31 cellular contexts compared by ENCODE assay signal in the genomic region with DNA sequence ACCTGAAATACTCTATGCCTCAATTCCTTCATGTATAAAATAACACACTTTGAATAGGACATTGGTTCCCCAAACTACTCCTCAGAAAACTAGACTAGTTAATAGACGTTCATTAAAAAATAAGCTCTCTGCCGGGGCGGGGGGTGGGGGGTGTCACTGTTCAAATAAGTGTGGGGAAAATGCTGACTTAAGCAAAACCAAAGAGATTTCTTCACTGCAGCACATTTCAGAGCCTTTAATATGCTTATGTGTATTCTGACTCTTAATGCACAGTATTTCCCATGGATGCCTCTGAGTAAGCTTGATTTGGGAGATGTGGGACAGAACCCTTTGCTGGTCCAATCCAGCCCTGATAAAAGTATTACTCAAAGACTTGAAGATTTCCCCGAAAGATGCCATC.
"Had no signal": no experiment of that assay in that cellular context is flagged by ENCODE, and none has a peak within 500 bp of the region (broad histone marks: within the 10 kb centered on the region; RNA-seq: fewer than 3 reads in every experiment).

No MANE protein-coding gene starts in this region.

- DNase-seq: activated CD4-positive, alpha-beta memory T cell treated with anti-CD3 and anti-CD28 coated beads for 36 hours; activated CD4-positive, alpha-beta T cell treated with anti-CD3 and anti-CD28 coated beads for 36 hours; activated CD4-positive, CD25-positive, alpha-beta regulatory T cell; activated CD4-positive, CD25-positive, alpha-beta regulatory T cell treated with anti-CD3 and anti-CD28 coated beads, Interleukin-2, amount 50 U/mL, for 72 hours; activated CD8-positive, alpha-beta memory T cell treated with anti-CD3 and anti-CD28 coated beads, Interleukin-2, amount 10 ng/mL, durations not matched to agents 7 days and 5 days; activated CD8-positive, alpha-beta memory T cell treated with anti-CD3 and anti-CD28 coated beads, Interleukin-2, amount 50 U/mL, for 4 hours; activated CD8-positive, alpha-beta T cell treated with anti-CD3 and anti-CD28 coated beads, Interleukin-2, amount 10 ng/mL, durations not matched to agents 7 days and 5 days; activated effector memory CD4-positive, alpha-beta T cell treated with anti-CD3 and anti-CD28 coated beads, Interleukin-2, amount 50 U/mL, for 16 hours; activated naive CD4-positive, alpha-beta T cell treated with anti-CD3 and anti-CD28 coated beads for 36 hours; activated naive CD8-positive, alpha-beta T cell treated with anti-CD3 and anti-CD28 coated beads for 36 hours; activated T-cell treated with anti-CD3 and anti-CD28 coated beads, Interleukin-2, amount 50 U/mL, for 1 hour; activated T-cell treated with anti-CD3 and anti-CD28 coated beads, Interleukin-2, amount 50 U/mL, for 48 hours; dorsolateral prefrontal cortex; effector memory CD4-positive, alpha-beta T cell; endodermal cell; foreskin fibroblast; head of caudate nucleus; T-helper 2 cell had no signal

- H3K4me1 ChIP-seq: ascending aorta had no signal

- H3K4me3 ChIP-seq: ascending aorta, breast epithelium, cardiac muscle cell, coronary artery, dorsolateral prefrontal cortex had no signal

- H3K27ac ChIP-seq: ascending aorta, breast epithelium, cardiac muscle cell, coronary artery, dorsolateral prefrontal cortex had no signal

- FAIRE-seq: frontal cortex had no signal

- H3K27ac Mint-ChIP-seq: activated CD4-positive, alpha-beta memory T cell treated with anti-CD3 and anti-CD28 coated beads for 36 hours; activated CD4-positive, alpha-beta T cell treated with anti-CD3 and anti-CD28 coated beads for 36 hours; activated CD4-positive, alpha-beta T cell treated with anti-CD3 and anti-CD28 coated beads, Interleukin-2, amount 10 ng/mL, durations not matched to agents 24 days and 14 days; activated CD8-positive, alpha-beta memory T cell treated with anti-CD3 and anti-CD28 coated beads, Interleukin-2, amount 10 ng/mL, durations not matched to agents 7 days and 5 days; activated CD8-positive, alpha-beta T cell treated with anti-CD3 and anti-CD28 coated beads, Interleukin-2, amount 10 ng/mL, durations not matched to agents 7 days and 5 days; activated naive CD4-positive, alpha-beta T cell treated with anti-CD3 and anti-CD28 coated beads for 36 hours; activated naive CD4-positive, alpha-beta T cell treated with anti-CD3 and anti-CD28 coated beads, Interleukin-2, amount 50 U/mL, for 24 hours; activated naive CD8-positive, alpha-beta T cell treated with anti-CD3 and anti-CD28 coated beads for 36 hours; activated T-helper 1 cell treated with anti-CD3 and anti-CD28 coated beads, Interleukin-12 subunit alpha, Interleukin-12 subunit beta, Interleukin-2, Interleukin-4 antibody, amounts not matched to agents 30 ng/mL and 10 ng/mL and 1 ng/mL, durations not matched to agents 14 hours and 24 hours and 36 hours; activated T-helper 2 cell treated with anti-CD3 and anti-CD28 coated beads, Interferon-gamma antibody, Interleukin-2, Interleukin-4, amounts not matched to agents 10 μg/mL and 5 μg/mL and 100 μg/mL, durations not matched to agents 14 hours and 24 hours and 36 hours; brain; dendritic cell treated with granulocyte-macrophage colony-stimulating factor and Interleukin-4, amounts not matched to agents 40 ng/mL and 50 ng/mL, for 4 days; endodermal cell had no signal

- H3K4me3 Mint-ChIP-seq: activated CD4-positive, alpha-beta memory T cell treated with anti-CD3 and anti-CD28 coated beads for 36 hours; activated CD4-positive, alpha-beta T cell treated with anti-CD3 and anti-CD28 coated beads for 36 hours; activated CD4-positive, alpha-beta T cell treated with anti-CD3 and anti-CD28 coated beads, Interleukin-2, amount 10 ng/mL, durations not matched to agents 24 days and 14 days; activated CD8-positive, alpha-beta memory T cell treated with anti-CD3 and anti-CD28 coated beads, Interleukin-2, amount 10 ng/mL, durations not matched to agents 7 days and 5 days; activated CD8-positive, alpha-beta T cell treated with anti-CD3 and anti-CD28 coated beads, Interleukin-2, amount 10 ng/mL, durations not matched to agents 7 days and 5 days; activated naive CD4-positive, alpha-beta T cell treated with anti-CD3 and anti-CD28 coated beads for 36 hours; activated naive CD4-positive, alpha-beta T cell treated with anti-CD3 and anti-CD28 coated beads, Interleukin-2, amount 50 U/mL, for 24 hours; activated naive CD8-positive, alpha-beta T cell treated with anti-CD3 and anti-CD28 coated beads for 36 hours; activated T-helper 1 cell treated with anti-CD3 and anti-CD28 coated beads, Interleukin-12 subunit alpha, Interleukin-12 subunit beta, Interleukin-2, Interleukin-4 antibody, amounts not matched to agents 30 ng/mL and 10 ng/mL and 1 ng/mL, durations not matched to agents 14 hours and 24 hours and 36 hours; brain; central memory CD8-positive, alpha-beta T cell; dendritic cell treated with granulocyte-macrophage colony-stimulating factor and Interleukin-4, amounts not matched to agents 40 ng/mL and 50 ng/mL, for 4 days; endodermal cell had no signal

- H3K9me3 Mint-ChIP-seq: activated CD4-positive, alpha-beta memory T cell treated with anti-CD3 and anti-CD28 coated beads for 36 hours; activated CD4-positive, alpha-beta T cell treated with anti-CD3 and anti-CD28 coated beads, Interleukin-2, amount 10 ng/mL, durations not matched to agents 24 days and 14 days; activated naive CD4-positive, alpha-beta T cell treated with anti-CD3 and anti-CD28 coated beads for 36 hours; activated naive CD4-positive, alpha-beta T cell treated with anti-CD3 and anti-CD28 coated beads, Interleukin-2, amount 50 U/mL, for 24 hours; activated naive CD8-positive, alpha-beta T cell treated with anti-CD3 and anti-CD28 coated beads for 36 hours; activated T-helper 1 cell treated with anti-CD3 and anti-CD28 coated beads, Interleukin-12 subunit alpha, Interleukin-12 subunit beta, Interleukin-2, Interleukin-4 antibody, amounts not matched to agents 30 ng/mL and 10 ng/mL and 1 ng/mL, durations not matched to agents 14 hours and 24 hours and 36 hours; activated T-helper 2 cell treated with anti-CD3 and anti-CD28 coated beads, Interferon-gamma antibody, Interleukin-2, Interleukin-4, amounts not matched to agents 10 μg/mL and 5 μg/mL and 100 μg/mL, durations not matched to agents 14 hours and 24 hours and 36 hours; brain; central memory CD8-positive, alpha-beta T cell; dendritic cell treated with granulocyte-macrophage colony-stimulating factor and Interleukin-4, amounts not matched to agents 40 ng/mL and 50 ng/mL, for 4 days; endodermal cell had no signal

- H3K4me1 Mint-ChIP-seq: activated CD4-positive, alpha-beta T cell treated with anti-CD3 and anti-CD28 coated beads for 36 hours; activated CD4-positive, alpha-beta T cell treated with anti-CD3 and anti-CD28 coated beads, Interleukin-2, amount 10 ng/mL, durations not matched to agents 24 days and 14 days; activated CD8-positive, alpha-beta memory T cell treated with anti-CD3 and anti-CD28 coated beads, Interleukin-2, amount 10 ng/mL, durations not matched to agents 7 days and 5 days; activated naive CD4-positive, alpha-beta T cell treated with anti-CD3 and anti-CD28 coated beads, Interleukin-2, amount 50 U/mL, for 24 hours; activated naive CD8-positive, alpha-beta T cell treated with anti-CD3 and anti-CD28 coated beads for 36 hours; central memory CD8-positive, alpha-beta T cell had no signal

- H3K27me3 ChIP-seq: ascending aorta, breast epithelium, cardiac muscle cell had no signal

- H3K36me3 ChIP-seq: ascending aorta, breast epithelium, cardiac muscle cell had no signal

- H3K27me3 Mint-ChIP-seq: activated CD4-positive, alpha-beta T cell treated with anti-CD3 and anti-CD28 coated beads, Interleukin-2, amount 10 ng/mL, durations not matched to agents 24 days and 14 days; activated naive CD8-positive, alpha-beta T cell treated with anti-CD3 and anti-CD28 coated beads for 36 hours; dendritic cell treated with granulocyte-macrophage colony-stimulating factor and Interleukin-4, amounts not matched to agents 40 ng/mL and 50 ng/mL, for 4 days had no signal

- ATAC-seq: activated CD4-positive, alpha-beta T cell treated with anti-CD3 and anti-CD28 coated beads for 36 hours; activated CD8-positive, alpha-beta memory T cell treated with anti-CD3 and anti-CD28 coated beads, Interleukin-2, amount 10 ng/mL, durations not matched to agents 7 days and 5 days; activated CD8-positive, alpha-beta T cell treated with anti-CD3 and anti-CD28 coated beads, Interleukin-2, amount 10 ng/mL, durations not matched to agents 7 days and 5 days; esophagus mucosa had no signal

- H3K36me3 Mint-ChIP-seq: activated CD4-positive, alpha-beta memory T cell treated with anti-CD3 and anti-CD28 coated beads for 36 hours; activated CD8-positive, alpha-beta memory T cell treated with anti-CD3 and anti-CD28 coated beads, Interleukin-2, amount 10 ng/mL, durations not matched to agents 7 days and 5 days; activated naive CD4-positive, alpha-beta T cell treated with anti-CD3 and anti-CD28 coated beads, Interleukin-2, amount 50 U/mL, for 24 hours; activated naive CD8-positive, alpha-beta T cell treated with anti-CD3 and anti-CD28 coated beads for 36 hours; brain had no signal

- H3K9me3 ChIP-seq: ascending aorta, breast epithelium had no signal
